ENCODE assay signal across 1 cellular context in genomic region chr1:24695202-24695974, GRCh38.
TF ChIP-seq lines count a peak whose summit lies in the region.

No MANE protein-coding gene starts in this region.

TF ChIP-seq in K562, 482 proteins besides CTCF, POLR2A, EP300 and RAD21 (continued from another document and continues in another):
- TF ChIP-seq ARID3A (IDR thresholded peaks at IDR 0.05; ENCODE audit: borderline replicate concordance, low read depth, low read length), result no peak
- 0 out of 2 replicates have a peak, but pooled peaks have one; percentile 48 for TF ChIP-seq ZNF165 (CRISPR knock-in tag; IDR thresholded peaks at IDR 0.05; ENCODE audit: borderline replicate concordance)
- TF ChIP-seq EP400 (IDR thresholded peaks at IDR 0.05), result 0 out of 2 replicates have a peak, but pooled peaks have one; percentile 17
- no peak for TF ChIP-seq RBM39 (optimal IDR thresholded peaks at IDR 0.05; ENCODE audit: low read depth, low read length)
- TF ChIP-seq HDAC8 (tag; IDR thresholded peaks at IDR 0.05), result no peak
- TF ChIP-seq HMGN3 (IDR thresholded peaks at IDR 0.05; ENCODE audit: borderline replicate concordance, extremely low read depth, insufficient read length, low read depth, low read length), result no peak
- peak; percentile 86 for TF ChIP-seq ETV5 (CRISPR knock-in tag; IDR thresholded peaks at IDR 0.05; ENCODE audit: low read depth)
- TF ChIP-seq MYNN (IDR thresholded peaks at IDR 0.05), result no peak
- TF ChIP-seq MYNN (CRISPR knock-in tag; IDR thresholded peaks at IDR 0.05), result no peak
- TF ChIP-seq L3MBTL2 (IDR thresholded peaks at IDR 0.05), result no peak
- no peak for TF ChIP-seq ZBED1 (IDR thresholded peaks at IDR 0.05)
- TF ChIP-seq CHD2 (IDR thresholded peaks at IDR 0.05; ENCODE audit: low read depth, low read length), result no peak
- no peak for TF ChIP-seq TARDBP (IDR thresholded peaks at IDR 0.05)
- no peak for TF ChIP-seq TEAD4 (IDR thresholded peaks at IDR 0.05; ENCODE audit: low read length)
- TF ChIP-seq TEAD4 (CRISPR knock-in tag; IDR thresholded peaks at IDR 0.05; ENCODE audit: borderline replicate concordance), result no peak
- TF ChIP-seq ZC3H8 (IDR thresholded peaks at IDR 0.05), result no peak
- no peak for TF ChIP-seq HBP1 (CRISPR knock-in tag; IDR thresholded peaks at IDR 0.05)
- TF ChIP-seq CBX3 (IDR thresholded peaks at IDR 0.05; ENCODE audit: borderline replicate concordance in 1 of 2, low read length in 2 of 2), result no peak
- no peak for TF ChIP-seq ZNF707 (CRISPR knock-in tag; conservative IDR thresholded peaks at IDR 0.05)
- TF ChIP-seq SAP30 (IDR thresholded peaks at IDR 0.05; ENCODE audit: borderline replicate concordance, insufficient read depth, low read depth, low read length, poor library complexity, severe bottlenecking), result no peak
- no peak for TF ChIP-seq ELF4 (CRISPR knock-in tag; IDR thresholded peaks at IDR 0.05)
- TF ChIP-seq YBX1 (IDR thresholded peaks at IDR 0.05), result no peak
- TF ChIP-seq SOX6 (IDR thresholded peaks at IDR 0.05), result no peak; the same call in 1 of the 2 replicates
- no peak for TF ChIP-seq TFAM (CRISPR knock-in tag; conservative IDR thresholded peaks at IDR 0.05)
- TF ChIP-seq SREBF1 (IDR thresholded peaks at IDR 0.05; ENCODE audit: borderline replicate concordance, low read depth, low read length), result no peak
- peak; percentile 48; the same call in 1 of the 2 replicates for TF ChIP-seq ZNF24 (IDR thresholded peaks at IDR 0.05)
- TF ChIP-seq ZNF518B (CRISPR knock-in tag; IDR thresholded peaks at IDR 0.05), result no peak
- no peak for TF ChIP-seq FOXK1 (CRISPR knock-in tag; IDR thresholded peaks at IDR 0.05; ENCODE audit: borderline replicate concordance)
- TF ChIP-seq DMBX1 (CRISPR knock-in tag; IDR thresholded peaks at IDR 0.05; ENCODE audit: borderline replicate concordance), result 0 out of 2 replicates have a peak, but pooled peaks have one; percentile 54
- no peak for TF ChIP-seq ZKSCAN3 (CRISPR knock-in tag; IDR thresholded peaks at IDR 0.05)
- 0 out of 2 replicates have a peak, but pooled peaks have one; percentile 36 for TF ChIP-seq MTA3 (IDR thresholded peaks at IDR 0.05; ENCODE audit: borderline replicate concordance)
- TF ChIP-seq ZNF184 (CRISPR knock-in tag; IDR thresholded peaks at IDR 0.05), result no peak
- TF ChIP-seq PCBP2 (IDR thresholded peaks at IDR 0.05; ENCODE audit: low read depth, low read length, poor library complexity, severe bottlenecking), result no peak
- TF ChIP-seq KDM2B (CRISPR knock-in tag; IDR thresholded peaks at IDR 0.05), result no peak
- 0 out of 2 replicates have a peak, but pooled peaks have one; percentile 16 for TF ChIP-seq BCL6 (CRISPR knock-in tag; IDR thresholded peaks at IDR 0.05)
- peak; percentile 91 for TF ChIP-seq CHD4 (IDR thresholded peaks at IDR 0.05; ENCODE audit: insufficient read depth, insufficient replicate concordance, low read depth, low read length, poor library complexity, severe bottlenecking)
- TF ChIP-seq TCF3 (CRISPR knock-in tag; IDR thresholded peaks at IDR 0.05), result no peak; the same call in 1 of the 2 replicates
- no peak for TF ChIP-seq ZBTB8A (IDR thresholded peaks at IDR 0.05; ENCODE audit: partially characterized antibody)
- TF ChIP-seq NFATC3 (IDR thresholded peaks at IDR 0.05), result no peak
- no peak for TF ChIP-seq ATF1 (CRISPR knock-in tag; IDR thresholded peaks at IDR 0.05)
- peak; percentile 70 for TF ChIP-seq ATF1 (tag; IDR thresholded peaks at IDR 0.05)
- TF ChIP-seq NCOA4 (IDR thresholded peaks at IDR 0.05; ENCODE audit: partially characterized antibody), result no peak
- TF ChIP-seq FOXA3 (CRISPR knock-in tag; conservative IDR thresholded peaks at IDR 0.05 in 1 of 2, IDR thresholded peaks at IDR 0.05 in 1 of 2), result no peak
- no peak for TF ChIP-seq FOXO4 (CRISPR knock-in tag; IDR thresholded peaks at IDR 0.05)
- TF ChIP-seq RREB1 (CRISPR knock-in tag; IDR thresholded peaks at IDR 0.05), result no peak
- no peak for TF ChIP-seq HNRNPH1 (optimal IDR thresholded peaks at IDR 0.05; ENCODE audit: low read depth, low read length)
- no peak for TF ChIP-seq SMC3 (conservative IDR thresholded peaks at IDR 0.05; ENCODE audit: insufficient read depth, low read depth, low read length)
- TF ChIP-seq MAFF (IDR thresholded peaks at IDR 0.05; ENCODE audit: low read length), result no peak
- no peak for TF ChIP-seq TFE3 (CRISPR knock-in tag; IDR thresholded peaks at IDR 0.05)
- no peak for TF ChIP-seq ZNF551 (CRISPR knock-in tag; IDR thresholded peaks at IDR 0.05)
- TF ChIP-seq YY1 (IDR thresholded peaks at IDR 0.05; ENCODE audit: borderline replicate concordance in 1 of 3, control insufficient read depth in 1 of 3, extremely low read depth in 1 of 3, insufficient read depth in 3 of 3, insufficient read length in 1 of 3, insufficient replicate concordance in 2 of 3, low read depth in 1 of 3, low read length in 2 of 3), result no peak
- TF ChIP-seq SMARCA4 (IDR thresholded peaks at IDR 0.05), result peak; percentile 45; the same call in 1 of the 2 replicates
- no peak for TF ChIP-seq STAT6 (CRISPR knock-in tag; IDR thresholded peaks at IDR 0.05)
- no peak for TF ChIP-seq RBM17 (IDR thresholded peaks at IDR 0.05; ENCODE audit: borderline replicate concordance, low read depth, low read length)
